In genomic region chr1:219000005-219000404, GRCh38 we compare ENCODE assay signal across 27 cellular contexts.
"Had no signal": no experiment of that assay in that cellular context is flagged by ENCODE, and none has a peak within 500 bp of the region (broad histone marks: within the 10 kb centered on the region; RNA-seq: fewer than 3 reads in every experiment).

No MANE protein-coding gene starts in this region.

- H3K4me3 ChIP-seq: left ventricle myocardium inferior, lung, mucosa of descending colon, pancreas, prostate gland, sigmoid colon, tibial nerve, uterus had no signal

- DNase-seq: hypothalamus; immature natural killer cell; islet precursor cell; left ventricle myocardium inferior; mesendoderm; mucosa of descending colon; naive thymus-derived CD4-positive, alpha-beta T cell; nucleus accumbens; pancreas; posterior cingulate gyrus; retina; right cardiac atrium; sigmoid colon; small intestine; stimulated activated CD4-positive, alpha-beta T cell treated with anti-CD3 and anti-CD28 coated beads, Interleukin-1b, Interleukin-23, amount 100 ng/mL, for 48 hours; stimulated activated CD4-positive, alpha-beta T cell treated with anti-CD3 and anti-CD28 coated beads, Interleukin-2, amount 100 ng/mL, for 48 hours; stimulated activated CD4-positive, alpha-beta T cell treated with anti-CD3 and anti-CD28 coated beads, Interleukin-4, amount 100 ng/mL, for 4 hours; stimulated activated CD8-positive, alpha-beta memory T cell treated with anti-CD3 and anti-CD28 coated beads, Interleukin-4, amount 100 ng/mL, for 48 hours; stimulated activated naive CD4-positive, alpha-beta T cell treated with Interleukin-2 at 50 U/mL for 16 hours; stimulated activated naive CD8-positive, alpha-beta T cell treated with anti-CD3 and anti-CD28 coated beads, Interleukin-15, amount 100 ng/mL, for 72 hours; substantia nigra; uterus had no signal

- ATAC-seq: mucosa of descending colon; naive thymus-derived CD4-positive, alpha-beta T cell; natural killer cell treated with Interleukin-12 subunit alpha and Interleukin-12 subunit beta and Interleukin-15 and Interleukin-18, amount 100 ng/mL, for 72 hours; pancreas; right cardiac atrium; stimulated activated memory B cell treated with anti-CD40 and anti-IgM and Interleukin-4, amounts not matched to agents 10 μg/mL and 1 μg/mL and 100 μg/mL, for 72 hours; stimulated activated naive CD8-positive, alpha-beta T cell treated with anti-CD3 and anti-CD28 coated beads, Interleukin-15, amount 100 ng/mL, for 72 hours had no signal

- H3K4me1 ChIP-seq: left ventricle myocardium inferior, pancreas, prostate gland, sigmoid colon, tibial nerve, uterus had no signal

- H3K36me3 ChIP-seq: left ventricle myocardium inferior, pancreas, prostate gland, sigmoid colon, tibial nerve, uterus had no signal

- FAIRE-seq: pancreas, small intestine had no signal

- H3K27me3 ChIP-seq: sigmoid colon, tibial nerve, uterus had no signal

- H3K27ac ChIP-seq: left ventricle myocardium inferior, pancreas, prostate gland, sigmoid colon, tibial nerve, uterus had no signal
